ENCODE assay signal across 8 cellular contexts in genomic region chr1:115545791-115546733, GRCh38.
DNase-seq lines count a peak whose midpoint lies in the region; ATAC-seq and TF ChIP-seq lines count a peak whose summit lies in the region.

No MANE protein-coding gene starts in this region.

- no peak overlapping the region for H3K9ac ChIP-seq in liver (ENCODE audit: low read depth in 1 of 2, low read length in 2 of 2)

- H3K4me1 ChIP-seq in liver (ENCODE audit: control insufficient read depth in 4 of 4, insufficient read depth in 4 of 4, low read length in 3 of 4): no peaks in the 10 kb centered on the region

- no peak overlapping the region for H3K4me3 ChIP-seq in liver (ENCODE audit: low read depth in 1 of 3, low read length in 3 of 3)

- H3K9me3 ChIP-seq in liver (ENCODE audit: control insufficient read depth in 4 of 4, low read length in 3 of 4): no peaks in the 10 kb centered on the region

- H3K27ac ChIP-seq in liver (ENCODE audit: low read depth in 1 of 2, low read length in 2 of 2): no peak overlapping the region

- peak; percentile 46 for DNase-seq in SIG-M5 treated with dmso at 0.1 percent for 504 hours (lab: John Stamatoyannopoulos, UW; ENCODE audit: unreplicated experiment)
- DNase-seq in SIG-M5 (lab: John Stamatoyannopoulos, UW): no peak
- peak; percentile 96 for DNase-seq in LHCN-M2 (ENCODE audit: low read depth)
- peak; percentile 45 for DNase-seq in cerebellar cortex (ENCODE audit: low spot score)
- DNase-seq in NK-92 (lab: John Stamatoyannopoulos, UW; ENCODE audit: unreplicated experiment): no peak

- 55% methylated on average over 9 of the region's 9 CpGs for WGBS in liver

- peak; percentile 36 for TF ChIP-seq CTCF in liver (IDR thresholded peaks at IDR 0.05; ENCODE audit: low read depth, low read length, missing input control)

- peak; percentile 56 to 70 for TF ChIP-seq RAD21 in liver (IDR thresholded peaks at IDR 0.05)

- H3K36me3 ChIP-seq in liver (ENCODE audit: control insufficient read depth in 4 of 4, insufficient read depth in 3 of 4, low read depth in 1 of 4, low read length in 3 of 4): no peaks in the 10 kb centered on the region

- no peaks in the 10 kb centered on the region for H3K27me3 ChIP-seq in liver (ENCODE audit: control insufficient read depth in 4 of 4, insufficient read depth in 4 of 4, low read length in 3 of 4)

- no peak for ATAC-seq in GM21825 (IDR thresholded peaks at IDR 0.05; ENCODE audit: unreplicated experiment)
- ATAC-seq in HG02623 (IDR thresholded peaks at IDR 0.05; ENCODE audit: unreplicated experiment): no peak

TF ChIP-seq in liver, 16 proteins besides CTCF, POLR2A, EP300 and RAD21:
- no peak for TF ChIP-seq HNF4G (IDR thresholded peaks at IDR 0.05)
- TF ChIP-seq YY1 (IDR thresholded peaks at IDR 0.05): no peak
- TF ChIP-seq, protein P1, sequence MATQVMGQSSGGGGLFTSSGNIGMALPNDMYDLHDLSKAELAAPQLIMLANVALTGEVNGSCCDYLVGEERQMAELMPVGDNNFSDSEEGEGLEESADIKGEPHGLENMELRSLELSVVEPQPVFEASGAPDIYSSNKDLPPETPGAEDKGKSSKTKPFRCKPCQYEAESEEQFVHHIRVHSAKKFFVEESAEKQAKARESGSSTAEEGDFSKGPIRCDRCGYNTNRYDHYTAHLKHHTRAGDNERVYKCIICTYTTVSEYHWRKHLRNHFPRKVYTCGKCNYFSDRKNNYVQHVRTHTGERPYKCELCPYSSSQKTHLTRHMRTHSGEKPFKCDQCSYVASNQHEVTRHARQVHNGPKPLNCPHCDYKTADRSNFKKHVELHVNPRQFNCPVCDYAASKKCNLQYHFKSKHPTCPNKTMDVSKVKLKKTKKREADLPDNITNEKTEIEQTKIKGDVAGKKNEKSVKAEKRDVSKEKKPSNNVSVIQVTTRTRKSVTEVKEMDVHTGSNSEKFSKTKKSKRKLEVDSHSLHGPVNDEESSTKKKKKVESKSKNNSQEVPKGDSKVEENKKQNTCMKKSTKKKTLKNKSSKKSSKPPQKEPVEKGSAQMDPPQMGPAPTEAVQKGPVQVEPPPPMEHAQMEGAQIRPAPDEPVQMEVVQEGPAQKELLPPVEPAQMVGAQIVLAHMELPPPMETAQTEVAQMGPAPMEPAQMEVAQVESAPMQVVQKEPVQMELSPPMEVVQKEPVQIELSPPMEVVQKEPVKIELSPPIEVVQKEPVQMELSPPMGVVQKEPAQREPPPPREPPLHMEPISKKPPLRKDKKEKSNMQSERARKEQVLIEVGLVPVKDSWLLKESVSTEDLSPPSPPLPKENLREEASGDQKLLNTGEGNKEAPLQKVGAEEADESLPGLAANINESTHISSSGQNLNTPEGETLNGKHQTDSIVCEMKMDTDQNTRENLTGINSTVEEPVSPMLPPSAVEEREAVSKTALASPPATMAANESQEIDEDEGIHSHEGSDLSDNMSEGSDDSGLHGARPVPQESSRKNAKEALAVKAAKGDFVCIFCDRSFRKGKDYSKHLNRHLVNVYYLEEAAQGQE (IDR thresholded peaks at IDR 0.05): no peak
- TF ChIP-seq, protein P2, sequence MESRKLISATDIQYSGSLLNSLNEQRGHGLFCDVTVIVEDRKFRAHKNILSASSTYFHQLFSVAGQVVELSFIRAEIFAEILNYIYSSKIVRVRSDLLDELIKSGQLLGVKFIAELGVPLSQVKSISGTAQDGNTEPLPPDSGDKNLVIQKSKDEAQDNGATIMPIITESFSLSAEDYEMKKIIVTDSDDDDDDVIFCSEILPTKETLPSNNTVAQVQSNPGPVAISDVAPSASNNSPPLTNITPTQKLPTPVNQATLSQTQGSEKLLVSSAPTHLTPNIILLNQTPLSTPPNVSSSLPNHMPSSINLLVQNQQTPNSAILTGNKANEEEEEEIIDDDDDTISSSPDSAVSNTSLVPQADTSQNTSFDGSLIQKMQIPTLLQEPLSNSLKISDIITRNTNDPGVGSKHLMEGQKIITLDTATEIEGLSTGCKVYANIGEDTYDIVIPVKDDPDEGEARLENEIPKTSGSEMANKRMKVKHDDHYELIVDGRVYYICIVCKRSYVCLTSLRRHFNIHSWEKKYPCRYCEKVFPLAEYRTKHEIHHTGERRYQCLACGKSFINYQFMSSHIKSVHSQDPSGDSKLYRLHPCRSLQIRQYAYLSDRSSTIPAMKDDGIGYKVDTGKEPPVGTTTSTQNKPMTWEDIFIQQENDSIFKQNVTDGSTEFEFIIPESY (IDR thresholded peaks at IDR 0.05): no peak
- no peak for TF ChIP-seq JUND (IDR thresholded peaks at IDR 0.05)
- no peak for TF ChIP-seq FOXA2 (IDR thresholded peaks at IDR 0.05)
- TF ChIP-seq, protein P3, sequence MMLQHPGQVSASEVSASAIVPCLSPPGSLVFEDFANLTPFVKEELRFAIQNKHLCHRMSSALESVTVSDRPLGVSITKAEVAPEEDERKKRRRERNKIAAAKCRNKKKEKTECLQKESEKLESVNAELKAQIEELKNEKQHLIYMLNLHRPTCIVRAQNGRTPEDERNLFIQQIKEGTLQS (IDR thresholded peaks at IDR 0.05): no peak
- TF ChIP-seq, protein P4, sequence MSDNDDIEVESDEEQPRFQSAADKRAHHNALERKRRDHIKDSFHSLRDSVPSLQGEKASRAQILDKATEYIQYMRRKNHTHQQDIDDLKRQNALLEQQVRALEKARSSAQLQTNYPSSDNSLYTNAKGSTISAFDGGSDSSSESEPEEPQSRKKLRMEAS (IDR thresholded peaks at IDR 0.05): no peak
- TF ChIP-seq EGR1 (IDR thresholded peaks at IDR 0.05; ENCODE audit: low read depth in 2 of 2): no peak
- no peak for TF ChIP-seq SP1 (IDR thresholded peaks at IDR 0.05)
- TF ChIP-seq FOXA1 (IDR thresholded peaks at IDR 0.05): no peak
- TF ChIP-seq TAF1 (conservative IDR thresholded peaks at IDR 0.05): no peak
- TF ChIP-seq NR2F2 (IDR thresholded peaks at IDR 0.05): no peak
- no peak for TF ChIP-seq RXRA (IDR thresholded peaks at IDR 0.05)
- no peak for TF ChIP-seq HNF4A (conservative IDR thresholded peaks at IDR 0.05)
- TF ChIP-seq GABPA (IDR thresholded peaks at IDR 0.05 in 1 of 2, conservative IDR thresholded peaks at IDR 0.05 in 1 of 2): no peak

Comparison
In these comparisons a context has a peak if more than half of its experiments do, and no peak if none do; other contexts are left out.
1. DNase-seq: peak in SIG-M5 treated with dmso at 0.1 percent for 504 hours (single experiment), LHCN-M2 (single experiment) and cerebellar cortex (single experiment); none in SIG-M5 (single experiment) and NK-92 (single experiment).